Comparison of ENCODE assay signal across 18 cellular contexts in the genomic region with DNA sequence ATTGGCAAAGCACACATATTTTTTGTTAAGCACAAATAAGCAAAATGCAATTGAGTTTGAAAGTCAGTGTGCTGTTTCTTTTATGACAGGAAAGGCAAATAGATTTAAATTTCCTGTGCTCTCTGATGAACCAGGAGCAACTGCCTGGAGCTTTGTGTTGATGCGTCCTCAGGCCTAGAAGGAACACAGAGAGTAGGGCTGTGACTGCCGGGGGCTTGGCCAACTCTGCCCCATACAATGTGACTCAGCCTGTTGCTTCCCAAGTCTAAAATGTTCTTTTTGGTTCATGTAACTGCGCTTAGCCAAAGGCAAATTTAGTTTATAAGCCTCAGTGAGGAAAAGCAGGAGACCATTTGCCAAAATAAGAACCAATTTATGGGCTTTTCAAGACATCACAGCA. TPM values are rescaled to one million over a fixed set of nuclear protein-coding genes. Genes with fewer than 3 reads are reported as not detected.
DNase-seq lines count a peak whose midpoint lies in the region; ATAC-seq, FAIRE-seq and TF ChIP-seq lines count a peak whose summit lies in the region.
"Had no signal": no experiment of that assay in that cellular context is flagged by ENCODE, and none has a peak within 500 bp of the region (broad histone marks: within the 10 kb centered on the region; RNA-seq: fewer than 3 reads in every experiment).

No MANE protein-coding gene starts in this region.

- H3K4me1 ChIP-seq in PC-3 (ENCODE audit: insufficient read depth, low read length) = no peaks in the 10 kb centered on the region
- peaks cover 13% of the 10 kb centered on the region for H3K4me1 ChIP-seq in endothelial cell of umbilical vein (ENCODE audit: control insufficient read depth, extremely low read depth, insufficient read depth, low read length)
- peaks cover 9 to 11% of the 10 kb centered on the region in 2 experiments for H3K4me1 ChIP-seq in trophoblast cell (ENCODE audit: control insufficient read depth in 1 of 2, insufficient read depth in 2 of 2, low read length in 2 of 2)
- peaks cover 6% of the 10 kb centered on the region for H3K4me1 ChIP-seq in A673 (ENCODE audit: insufficient read depth, low read length, poor library complexity, severe bottlenecking)
- H3K4me1 ChIP-seq: A549 had no signal

- no peak overlapping the region for H3K27ac ChIP-seq in PC-3 (ENCODE audit: low read length)
- no peak overlapping the region for H3K27ac ChIP-seq in endothelial cell of umbilical vein (ENCODE audit: insufficient read depth, low read depth, low read length)
- H3K27ac ChIP-seq in trophoblast cell (ENCODE audit: low read depth, low read length) = peak overlapping the region; percentile 16
- no peak overlapping the region for H3K27ac ChIP-seq in A673 (ENCODE audit: low read depth, low read length, poor library complexity, severe bottlenecking)
- H3K27ac ChIP-seq: A549 had no signal

- H4K91ac ChIP-seq in trophoblast cell (ENCODE audit: low read depth, low read length) = no peak overlapping the region

- no peaks in the 10 kb centered on the region for H3K9me3 Mint-ChIP-seq in effector memory CD8-positive, alpha-beta T cell
- H3K9me3 Mint-ChIP-seq: CD8-positive, alpha-beta T cell; IgD-negative memory B cell had no signal

- H3K4me3 ChIP-seq in PC-3 (ENCODE audit: low read length) (no peak overlapping the region), endothelial cell of umbilical vein (replicated peaks in 1 of 3; ENCODE audit: insufficient read depth in 1 of 3, low read depth in 1 of 3, low read length in 3 of 3) (no peak overlapping the region), trophoblast cell (ENCODE audit: low read depth, low read length) (no peak overlapping the region), A673 (ENCODE audit: low read depth, low read length, poor library complexity, severe bottlenecking) (no peak overlapping the region)
- H3K4me3 ChIP-seq: A549, GM23338 had no signal

- no peak overlapping the region for H3K23ac ChIP-seq in trophoblast cell (ENCODE audit: low read length)

- intact Hi-C loops in PC-3 (cut with micrococcal nuclease) (loop anchor here (1.0 kb wide), 1 partner anchor 24 kb away; no protein-coding TSS in a partner anchor), endothelial cell of umbilical vein (cut with micrococcal nuclease) (no loop called here), A673 (cut with micrococcal nuclease; ENCODE audit: unreplicated experiment) (no loop called here)

- no peak for DNase-seq in PC-3
- peak; percentile 40 for DNase-seq in endothelial cell of umbilical vein (ENCODE audit: low read depth, low spot score)
- DNase-seq in trophoblast cell = peak in 1 of 2 donors; percentile 5
- DNase-seq in A673 (ENCODE audit: low spot score) = no peak
- DNase-seq in effector memory CD8-positive, alpha-beta T cell = no peak
- DNase-seq: CD8-positive, alpha-beta T cell; COR-L47; DMS153; DMS79 treated with DMSO at 0.1 percent for 48 hours; GDM1; H7 had no signal

- H4K12ac ChIP-seq in trophoblast cell (ENCODE audit: low read depth, low read length) = no peak overlapping the region

- H4K20me1 ChIP-seq in PC-3 (ENCODE audit: low read length) (no peaks in the 10 kb centered on the region), endothelial cell of umbilical vein (replicated peaks; ENCODE audit: control insufficient read depth, extremely low read depth, insufficient read depth, low read length) (no peaks in the 10 kb centered on the region)

- ATAC-seq in PC-3 = peak; percentile 97
- ATAC-seq in SK-N-SH treated with all-trans-retinoic acid at 6 μM for 48 hours = no peak
- no peak for ATAC-seq in GM18511 (IDR thresholded peaks at IDR 0.05; ENCODE audit: unreplicated experiment)
- no peak for ATAC-seq in effector memory CD8-positive, alpha-beta T cell (replicated peaks)
- ATAC-seq: A549; CD8-positive, alpha-beta T cell; GM23338 had no signal

- no peak overlapping the region for H3K4me3 Mint-ChIP-seq in effector memory CD8-positive, alpha-beta T cell
- H3K4me3 Mint-ChIP-seq: CD14-positive monocyte; CD8-positive, alpha-beta T cell; GM23338; IgD-negative memory B cell had no signal

- H3K9me1 ChIP-seq in endothelial cell of umbilical vein (replicated peaks; ENCODE audit: control insufficient read depth, extremely low read depth, insufficient read depth, low read length) = no peaks in the 10 kb centered on the region

- dilution Hi-C loops in endothelial cell of umbilical vein (cut with MboI; ENCODE audit: extremely low pct_ligation_motif_present, low sequenced_read_pairs) = no loop called here

- H3K4me2 ChIP-seq in PC-3 (ENCODE audit: low read length) (no peak overlapping the region), endothelial cell of umbilical vein (ENCODE audit: insufficient read depth, low read length) (no peak overlapping the region), trophoblast cell (ENCODE audit: low read length) (no peak overlapping the region)
- H3K4me2 ChIP-seq: A549, GM23338 had no signal

- H3K79me2 ChIP-seq in PC-3 (ENCODE audit: low read length) (no peaks in the 10 kb centered on the region), endothelial cell of umbilical vein (ENCODE audit: control insufficient read depth, insufficient read depth, low read length) (no peaks in the 10 kb centered on the region), trophoblast cell (ENCODE audit: control insufficient read depth, insufficient read depth, low read length, poor library complexity) (no peaks in the 10 kb centered on the region)

- TF ChIP-seq POLR2A in endothelial cell of umbilical vein (IDR thresholded peaks at IDR 0.05; ENCODE audit: low read depth, low read length) = no peak

- no peak overlapping the region for H2AFZ ChIP-seq in PC-3 (ENCODE audit: low read length)
- H2AFZ ChIP-seq in endothelial cell of umbilical vein (ENCODE audit: low read depth, low read length) = no peak overlapping the region
- no peak overlapping the region for H2AFZ ChIP-seq in trophoblast cell (ENCODE audit: insufficient read depth, low read length, poor library complexity)
- H2AFZ ChIP-seq: GM23338 had no signal

- H3F3A ChIP-seq in PC-3 (ENCODE audit: low read length, unreplicated experiment) = no peaks in the 10 kb centered on the region

- H2AK5ac ChIP-seq in trophoblast cell (ENCODE audit: low read length) = no peak overlapping the region

- H3K36me3 ChIP-seq in PC-3 (ENCODE audit: low read depth, low read length) = no peaks in the 10 kb centered on the region; the same call in 1 of the 2 replicates
- peaks cover 0 to under 1% of the 10 kb centered on the region in 2 experiments for H3K36me3 ChIP-seq in endothelial cell of umbilical vein (ENCODE audit: control insufficient read depth in 2 of 2, extremely low read depth in 1 of 2, insufficient read depth in 2 of 2, low read length in 2 of 2)
- H3K36me3 ChIP-seq in trophoblast cell (ENCODE audit: control insufficient read depth in 1 of 2, insufficient read depth in 2 of 2, low read length in 2 of 2) = peaks cover 8 to 9% of the 10 kb centered on the region in 2 experiments
- peaks cover 10% of the 10 kb centered on the region for H3K36me3 ChIP-seq in A673 (ENCODE audit: insufficient read depth, low read length, poor library complexity, severe bottlenecking)

- no peak overlapping the region for H3K18ac ChIP-seq in trophoblast cell (ENCODE audit: low read length)

- H3K9me2 ChIP-seq in PC-3 (replicated peaks; ENCODE audit: low read length) = no peaks in the 10 kb centered on the region

- peak; percentile 75 for FAIRE-seq in endothelial cell of umbilical vein (lab: Jason Lieb, UNC)
- FAIRE-seq: A549, D721Med had no signal

- no peak overlapping the region for H3K27ac Mint-ChIP-seq in effector memory CD8-positive, alpha-beta T cell
- H3K27ac Mint-ChIP-seq: GM23338 had no signal

- H3K79me1 ChIP-seq in trophoblast cell (ENCODE audit: low read length) = peaks cover 3% of the 10 kb centered on the region

- H2BK5ac ChIP-seq in trophoblast cell (ENCODE audit: low read depth, low read length, poor library complexity) = no peak overlapping the region

- H3K9ac ChIP-seq in PC-3 (ENCODE audit: low read length) (no peak overlapping the region), endothelial cell of umbilical vein (replicated peaks; ENCODE audit: extremely low read depth, insufficient read depth, low read length) (no peak overlapping the region), trophoblast cell (ENCODE audit: low read length) (no peak overlapping the region)

- BruUV-seq in PC-3 (replicated peaks; lab: Mats Ljungman, UMichigan) = no TSS peak
- no TSS peak for BruUV-seq in endothelial cell of umbilical vein (replicated peaks; lab: Mats Ljungman, UMichigan)
- BruUV-seq in A673 (replicated peaks; lab: Mats Ljungman, UMichigan) = no TSS peak

- no peak overlapping the region for H4K8ac ChIP-seq in trophoblast cell (ENCODE audit: low read depth, low read length)

- no peak for TF ChIP-seq CTCF in PC-3 (conservative IDR thresholded peaks at IDR 0.05; ENCODE audit: low read depth, low read length)
- TF ChIP-seq CTCF in endothelial cell of umbilical vein (IDR thresholded peaks at IDR 0.05; ENCODE audit: extremely low read depth in 1 of 2, insufficient read depth in 1 of 2, low read depth in 1 of 2, low read length in 2 of 2) = no peak
- no peak for TF ChIP-seq CTCF in A673 (conservative IDR thresholded peaks at IDR 0.05; ENCODE audit: low read depth, low read length)

- H2BK120ac ChIP-seq in trophoblast cell (ENCODE audit: insufficient read depth, low read length, poor library complexity) = no peak overlapping the region

- H3K27me3 ChIP-seq in PC-3 (ENCODE audit: low read length) (no peaks in the 10 kb centered on the region), endothelial cell of umbilical vein (ENCODE audit: control insufficient read depth in 2 of 2, insufficient read depth in 2 of 2, low read length in 2 of 2) (no peaks in the 10 kb centered on the region), trophoblast cell (ENCODE audit: insufficient read depth, low read length) (no peaks in the 10 kb centered on the region), A673 (replicated peaks; ENCODE audit: insufficient read depth, low read depth, low read length, poor library complexity) (no peaks in the 10 kb centered on the region)

- H2BK12ac ChIP-seq in trophoblast cell (ENCODE audit: low read length) = no peak overlapping the region

- POLR2A ChIA-PET in PC-3 (lab: Charles Lee; ENCODE audit: unreplicated experiment) (no interaction called here), endothelial cell of umbilical vein (lab: Charles Lee) (no interaction called here), A673 (lab: Charles Lee; ENCODE audit: low non-redundant PET) (no interaction called here)

- WGBS in trophoblast cell (ENCODE audit: extremely low coverage, insufficient coverage, insufficient read length) = no CpG with 5 or more reads among the region's 3 CpGs

- no peak overlapping the region for H3K14ac ChIP-seq in trophoblast cell (ENCODE audit: low read length)

- CTCF ChIA-PET in PC-3 (lab: Charles Lee) (interaction anchor here (1.0 kb wide), 1 partner anchor 25 kb away, joined by 6 read pairs; no protein-coding TSS in a partner anchor), endothelial cell of umbilical vein (lab: Charles Lee) (interaction anchor here (1.3 to 7.5 kb wide), 3 partner anchors 25 to 134 kb away, joined by 5 to 96 read pairs (median 9); no protein-coding TSS in a partner anchor), A673 (lab: Charles Lee) (no interaction called here)

- no peaks in the 10 kb centered on the region for H3K9me3 ChIP-seq in PC-3 (ENCODE audit: low read length)
- H3K9me3 ChIP-seq in endothelial cell of umbilical vein (replicated peaks; ENCODE audit: control insufficient read depth, insufficient read depth, low read length) = no peaks in the 10 kb centered on the region
- no peaks in the 10 kb centered on the region for H3K9me3 ChIP-seq in trophoblast cell (ENCODE audit: insufficient read depth, low read depth, low read length)
- H3K9me3 ChIP-seq in A673 (ENCODE audit: low read depth, low read length, poor library complexity, severe bottlenecking) = no peaks in the 10 kb centered on the region
- H3K9me3 ChIP-seq: A549 had no signal

- H3K4me1 Mint-ChIP-seq in effector memory CD8-positive, alpha-beta T cell (ENCODE audit: low read depth in 2 of 2) = no peaks in the 10 kb centered on the region
- H3K4me1 Mint-ChIP-seq: CD14-positive monocyte had no signal

- H3K36me3 Mint-ChIP-seq in effector memory CD8-positive, alpha-beta T cell (ENCODE audit: insufficient read depth) = peaks cover 29% of the 10 kb centered on the region

- H3K4ac ChIP-seq in trophoblast cell (ENCODE audit: low read depth, low read length) = no peak overlapping the region

- no peaks in the 10 kb centered on the region for H3K27me3 Mint-ChIP-seq in effector memory CD8-positive, alpha-beta T cell
- H3K27me3 Mint-ChIP-seq: IgD-negative memory B cell had no signal

RNA-seq across cellular contexts. Expression of a gene that starts 37.5 kb away (rescaled TPM):
- total RNA-seq in PC-3 (2014; rRNA removed) (28.9 and 29.6 TPM in 2 replicates), endothelial cell of umbilical vein (101 and 102 TPM in 2 replicates), A673 (2021) (85.9 and 100 TPM in 2 replicates)
- polyA plus RNA-seq in endothelial cell of umbilical vein = 15.5 and 18.6 TPM in 2 replicates
- polyA plus RNA-seq in endothelial cell of umbilical vein (2011; cell fraction: cytosol; rRNA removed) = 19.3 and 19.8 TPM in 2 replicates
- 20.4 and 23.4 TPM in 2 replicates for polyA plus RNA-seq in endothelial cell of umbilical vein (2011; cell fraction: nucleus; rRNA removed)
- polyA plus RNA-seq in endothelial cell of umbilical vein (2012) = 15.9 and 27.6 TPM in 2 replicates
- polyA minus RNA-seq in endothelial cell of umbilical vein = 101 and 105 TPM in 2 replicates
- 61.0 TPM for polyA minus RNA-seq in endothelial cell of umbilical vein (2011; cell fraction: cytosol; rRNA and poly(A)+ RNA removed)
- polyA minus RNA-seq in endothelial cell of umbilical vein (2011; cell fraction: nucleus; rRNA and poly(A)+ RNA removed) = 46.0 and 64.8 TPM in 2 replicates
- 74.2 and 76.8 TPM in 2 replicates for polyA plus RNA-seq in trophoblast cell (2013)

RNA-seq across cellular contexts. Expression of a gene that starts 42.0 kb away (rescaled TPM):
- total RNA-seq in PC-3 (2014; rRNA removed) (14.8 and 21.3 TPM in 2 replicates), endothelial cell of umbilical vein (28.8 and 30.2 TPM in 2 replicates), A673 (2021) (25.9 and 31.9 TPM in 2 replicates)
- 10.9 and 12.0 TPM in 2 replicates for polyA plus RNA-seq in endothelial cell of umbilical vein
- polyA plus RNA-seq in endothelial cell of umbilical vein (2011; cell fraction: cytosol; rRNA removed) = 17.4 and 18.1 TPM in 2 replicates
- 10.5 and 11.4 TPM in 2 replicates for polyA plus RNA-seq in endothelial cell of umbilical vein (2011; cell fraction: nucleus; rRNA removed)
- polyA plus RNA-seq in endothelial cell of umbilical vein (2012) = 21.5 and 33.9 TPM in 2 replicates
- 19.0 and 24.1 TPM in 2 replicates for polyA minus RNA-seq in endothelial cell of umbilical vein
- polyA minus RNA-seq in endothelial cell of umbilical vein (2011; cell fraction: cytosol; rRNA and poly(A)+ RNA removed) = 18.3 TPM
- 15.7 and 16.1 TPM in 2 replicates for polyA minus RNA-seq in endothelial cell of umbilical vein (2011; cell fraction: nucleus; rRNA and poly(A)+ RNA removed)
- polyA plus RNA-seq in trophoblast cell (2013) = 24.4 and 27.7 TPM in 2 replicates
